Comparison of ENCODE assay signal across 2 cellular contexts in the genomic region with DNA sequence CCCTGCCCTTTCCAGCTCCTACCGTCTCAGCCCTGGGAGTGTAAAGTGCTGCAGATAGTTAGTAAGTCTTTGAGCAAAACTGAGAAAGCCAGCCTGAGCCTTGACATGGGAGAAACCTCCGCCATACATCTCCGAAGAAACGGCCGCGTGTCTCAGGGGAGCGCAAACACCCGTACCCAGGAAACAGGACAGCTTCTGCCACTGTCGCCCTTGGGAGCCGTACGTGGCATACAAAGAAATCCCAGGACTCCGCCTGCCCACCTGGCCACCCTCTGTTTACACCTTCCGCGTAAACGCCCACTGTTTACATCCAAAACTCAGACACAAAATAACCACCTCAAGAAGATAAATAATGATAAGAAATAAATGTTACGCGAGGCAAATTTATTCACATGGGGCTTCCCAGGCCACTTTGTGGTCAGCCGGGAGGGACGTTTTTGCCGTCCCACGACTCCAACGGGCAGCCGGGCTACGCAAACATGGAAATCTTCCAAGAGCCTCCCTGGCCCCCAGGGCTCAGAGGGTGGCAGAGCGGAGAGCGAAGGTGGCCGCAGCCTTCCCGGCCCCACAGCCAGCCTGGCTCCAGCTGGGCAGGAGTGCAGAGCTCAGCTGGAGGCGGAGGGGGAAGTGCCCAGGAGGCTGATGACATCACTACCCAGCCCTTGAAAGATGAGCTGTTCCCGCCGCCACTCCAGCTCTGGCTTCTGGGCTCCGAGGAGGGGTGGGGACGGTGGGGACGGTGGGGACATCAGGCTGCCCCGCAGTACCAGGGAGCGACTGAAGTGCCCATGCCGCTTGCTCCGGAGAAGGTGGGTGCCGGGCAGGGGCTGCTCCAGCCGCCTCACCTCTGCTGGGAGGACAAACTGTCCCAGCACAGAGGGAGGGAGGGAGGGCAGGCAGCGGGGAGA.
TF ChIP-seq lines count a peak whose summit lies in the region.

A gene (plus strand): TSS at position 689 of the 908 bp plus-strand sequence. CDS start 32,269 bp downstream, outside the sequence.

TF ChIP-seq in A549, 52 proteins besides CTCF, POLR2A, EP300 and RAD21 (continued from another document):
- TF ChIP-seq, protein P1, sequence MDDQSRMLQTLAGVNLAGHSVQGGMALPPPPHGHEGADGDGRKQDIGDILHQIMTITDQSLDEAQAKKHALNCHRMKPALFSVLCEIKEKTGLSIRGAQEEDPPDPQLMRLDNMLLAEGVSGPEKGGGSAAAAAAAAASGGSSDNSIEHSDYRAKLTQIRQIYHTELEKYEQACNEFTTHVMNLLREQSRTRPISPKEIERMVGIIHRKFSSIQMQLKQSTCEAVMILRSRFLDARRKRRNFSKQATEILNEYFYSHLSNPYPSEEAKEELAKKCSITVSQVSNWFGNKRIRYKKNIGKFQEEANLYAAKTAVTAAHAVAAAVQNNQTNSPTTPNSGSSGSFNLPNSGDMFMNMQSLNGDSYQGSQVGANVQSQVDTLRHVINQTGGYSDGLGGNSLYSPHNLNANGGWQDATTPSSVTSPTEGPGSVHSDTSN (IDR thresholded peaks at IDR 0.05), result peak; percentile 76
- TF ChIP-seq, protein P2, sequence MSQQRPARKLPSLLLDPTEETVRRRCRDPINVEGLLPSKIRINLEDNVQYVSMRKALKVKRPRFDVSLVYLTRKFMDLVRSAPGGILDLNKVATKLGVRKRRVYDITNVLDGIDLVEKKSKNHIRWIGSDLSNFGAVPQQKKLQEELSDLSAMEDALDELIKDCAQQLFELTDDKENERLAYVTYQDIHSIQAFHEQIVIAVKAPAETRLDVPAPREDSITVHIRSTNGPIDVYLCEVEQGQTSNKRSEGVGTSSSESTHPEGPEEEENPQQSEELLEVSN (IDR thresholded peaks at IDR 0.05; ENCODE audit: borderline replicate concordance, low read depth), result 0 out of 2 replicates have a peak, but pooled peaks have one; percentile 19
- TF ChIP-seq, protein P3, sequence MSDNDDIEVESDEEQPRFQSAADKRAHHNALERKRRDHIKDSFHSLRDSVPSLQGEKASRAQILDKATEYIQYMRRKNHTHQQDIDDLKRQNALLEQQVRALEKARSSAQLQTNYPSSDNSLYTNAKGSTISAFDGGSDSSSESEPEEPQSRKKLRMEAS (IDR thresholded peaks at IDR 0.05), result peak; percentile 53
- TF ChIP-seq FOSL2 (IDR thresholded peaks at IDR 0.05) (no peak), FOSL2 (CRISPR knock-in tag; IDR thresholded peaks at IDR 0.05) (peak; percentile 45; the same call in 1 of the 2 replicates)
TF ChIP-seq in A549: peak in this region for 7.

TF ChIP-seq in GM23338, 12 proteins besides CTCF, POLR2A, EP300 and RAD21 (continued from another document):
- TF ChIP-seq ZNF114 (CRISPR knock-in tag; IDR thresholded peaks at IDR 0.05), result no peak
- TF ChIP-seq, protein P4, sequence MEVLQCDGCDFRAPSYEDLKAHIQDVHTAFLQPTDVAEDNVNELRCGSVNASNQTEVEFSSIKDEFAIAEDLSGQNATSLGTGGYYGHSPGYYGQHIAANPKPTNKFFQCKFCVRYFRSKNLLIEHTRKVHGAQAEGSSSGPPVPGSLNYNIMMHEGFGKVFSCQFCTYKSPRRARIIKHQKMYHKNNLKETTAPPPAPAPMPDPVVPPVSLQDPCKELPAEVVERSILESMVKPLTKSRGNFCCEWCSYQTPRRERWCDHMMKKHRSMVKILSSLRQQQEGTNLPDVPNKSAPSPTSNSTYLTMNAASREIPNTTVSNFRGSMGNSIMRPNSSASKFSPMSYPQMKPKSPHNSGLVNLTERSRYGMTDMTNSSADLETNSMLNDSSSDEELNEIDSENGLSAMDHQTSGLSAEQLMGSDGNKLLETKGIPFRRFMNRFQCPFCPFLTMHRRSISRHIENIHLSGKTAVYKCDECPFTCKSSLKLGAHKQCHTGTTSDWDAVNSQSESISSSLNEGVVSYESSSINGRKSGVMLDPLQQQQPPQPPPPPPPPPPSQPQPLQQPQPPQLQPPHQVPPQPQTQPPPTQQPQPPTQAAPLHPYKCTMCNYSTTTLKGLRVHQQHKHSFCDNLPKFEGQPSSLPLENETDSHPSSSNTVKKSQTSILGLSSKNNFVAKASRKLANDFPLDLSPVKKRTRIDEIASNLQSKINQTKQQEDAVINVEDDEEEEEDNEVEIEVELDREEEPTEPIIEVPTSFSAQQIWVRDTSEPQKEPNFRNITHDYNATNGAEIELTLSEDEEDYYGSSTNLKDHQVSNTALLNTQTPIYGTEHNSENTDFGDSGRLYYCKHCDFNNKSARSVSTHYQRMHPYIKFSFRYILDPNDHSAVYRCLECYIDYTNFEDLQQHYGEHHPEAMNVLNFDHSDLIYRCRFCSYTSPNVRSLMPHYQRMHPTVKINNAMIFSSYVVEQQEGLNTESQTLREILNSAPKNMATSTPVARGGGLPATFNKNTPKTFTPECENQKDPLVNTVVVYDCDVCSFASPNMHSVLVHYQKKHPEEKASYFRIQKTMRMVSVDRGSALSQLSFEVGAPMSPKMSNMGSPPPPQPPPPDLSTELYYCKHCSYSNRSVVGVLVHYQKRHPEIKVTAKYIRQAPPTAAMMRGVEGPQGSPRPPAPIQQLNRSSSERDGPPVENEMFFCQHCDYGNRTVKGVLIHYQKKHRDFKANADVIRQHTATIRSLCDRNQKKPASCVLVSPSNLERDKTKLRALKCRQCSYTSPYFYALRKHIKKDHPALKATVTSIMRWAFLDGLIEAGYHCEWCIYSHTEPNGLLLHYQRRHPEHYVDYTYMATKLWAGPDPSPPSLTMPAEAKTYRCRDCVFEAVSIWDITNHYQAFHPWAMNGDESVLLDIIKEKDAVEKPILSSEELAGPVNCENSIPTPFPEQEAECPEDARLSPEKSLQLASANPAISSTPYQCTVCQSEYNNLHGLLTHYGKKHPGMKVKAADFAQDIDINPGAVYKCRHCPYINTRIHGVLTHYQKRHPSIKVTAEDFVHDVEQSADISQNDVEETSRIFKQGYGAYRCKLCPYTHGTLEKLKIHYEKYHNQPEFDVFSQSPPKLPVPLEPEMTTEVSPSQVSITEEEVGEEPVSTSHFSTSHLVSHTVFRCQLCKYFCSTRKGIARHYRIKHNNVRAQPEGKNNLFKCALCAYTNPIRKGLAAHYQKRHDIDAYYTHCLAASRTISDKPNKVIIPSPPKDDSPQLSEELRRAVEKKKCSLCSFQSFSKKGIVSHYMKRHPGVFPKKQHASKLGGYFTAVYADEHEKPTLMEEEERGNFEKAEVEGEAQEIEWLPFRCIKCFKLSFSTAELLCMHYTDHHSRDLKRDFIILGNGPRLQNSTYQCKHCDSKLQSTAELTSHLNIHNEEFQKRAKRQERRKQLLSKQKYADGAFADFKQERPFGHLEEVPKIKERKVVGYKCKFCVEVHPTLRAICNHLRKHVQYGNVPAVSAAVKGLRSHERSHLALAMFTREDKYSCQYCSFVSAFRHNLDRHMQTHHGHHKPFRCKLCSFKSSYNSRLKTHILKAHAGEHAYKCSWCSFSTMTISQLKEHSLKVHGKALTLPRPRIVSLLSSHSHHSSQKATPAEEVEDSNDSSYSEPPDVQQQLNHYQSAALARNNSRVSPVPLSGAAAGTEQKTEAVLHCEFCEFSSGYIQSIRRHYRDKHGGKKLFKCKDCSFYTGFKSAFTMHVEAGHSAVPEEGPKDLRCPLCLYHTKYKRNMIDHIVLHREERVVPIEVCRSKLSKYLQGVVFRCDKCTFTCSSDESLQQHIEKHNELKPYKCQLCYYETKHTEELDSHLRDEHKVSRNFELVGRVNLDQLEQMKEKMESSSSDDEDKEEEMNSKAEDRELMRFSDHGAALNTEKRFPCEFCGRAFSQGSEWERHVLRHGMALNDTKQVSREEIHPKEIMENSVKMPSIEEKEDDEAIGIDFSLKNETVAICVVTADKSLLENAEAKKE (CRISPR knock-in tag; IDR thresholded peaks at IDR 0.05), result no peak
TF ChIP-seq in GM23338: peak in this region for 2.
